In the genomic region with DNA sequence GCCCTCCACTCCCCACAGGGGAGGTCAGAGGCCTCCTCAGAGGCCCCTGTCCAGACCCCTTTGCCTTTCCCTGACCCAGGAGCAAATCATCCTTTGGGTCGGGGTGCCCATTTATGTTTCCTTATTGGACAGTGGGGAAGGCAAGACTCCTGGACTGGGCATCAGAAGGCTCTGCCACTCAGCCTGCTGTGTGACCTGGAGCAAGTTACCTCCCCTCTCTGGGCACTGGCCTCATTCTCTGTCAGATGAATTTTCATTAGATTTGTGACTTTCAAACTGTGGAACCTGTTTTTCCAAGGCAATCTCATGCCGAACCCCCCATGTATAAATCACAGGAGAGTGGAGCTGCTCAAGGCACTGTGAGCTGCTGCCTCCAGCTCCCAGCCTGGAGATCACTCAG, we compare ENCODE assay signal across 17 cellular contexts. TPM values are rescaled to one million over a fixed set of nuclear protein-coding genes. Genes with fewer than 3 reads are reported as not detected.
A peak's percentile ranks its signal among the peaks of the same experiment; 100 is the strongest.
DNase-seq lines count a peak whose midpoint lies in the region; ATAC-seq and TF ChIP-seq lines count a peak whose summit lies in the region.
"Had no signal": no experiment of that assay in that cellular context is flagged by ENCODE, and none has a peak within 500 bp of the region (broad histone marks: within the 10 kb centered on the region; RNA-seq: fewer than 3 reads in every experiment).

No MANE protein-coding gene starts in this region.

- DNase-seq in activated naive CD4-positive, alpha-beta T cell (lab: John Stamatoyannopoulos, UW), result no peak
- no peak for DNase-seq in CD8-positive, alpha-beta T cell
- DNase-seq in central memory CD8-positive, alpha-beta T cell (ENCODE audit: low spot score in 2 of 2), result no peak
- DNase-seq in progenitor cell of endocrine pancreas (ENCODE audit: low spot score, unreplicated experiment) (no peak), natural killer cell (no peak)
- DNase-seq: ACHN, GF-D8, HFFc6, NCI-H1105, NCI-H187, NCI-H774 had no signal

- CTCF ChIA-PET in CD8-positive, alpha-beta T cell (lab: Charles Lee), result interaction anchor here (1.4 to 2.7 kb wide), 2 partner anchors 46 to 59 kb away, joined by 4 to 11 read pairs; no protein-coding TSS in a partner anchor

- H3K27ac ChIP-seq in CD8-positive, alpha-beta T cell (ENCODE audit: low read depth, low read length), result peak overlapping the region; percentile 6
- H3K27ac ChIP-seq: KMS-11 had no signal

- peaks cover 76% of the 10 kb centered on the region for H3K4me1 Mint-ChIP-seq in activated naive CD4-positive, alpha-beta T cell treated with anti-CD3 and anti-CD28 coated beads, Interleukin-2, amount 50 U/mL, for 24 hours
- H3K4me1 Mint-ChIP-seq in CD8-positive, alpha-beta T cell (ENCODE audit: low read depth), result peaks cover 64% of the 10 kb centered on the region
- H3K4me1 Mint-ChIP-seq in central memory CD8-positive, alpha-beta T cell, result peaks cover 48% of the 10 kb centered on the region
- peaks cover 29% of the 10 kb centered on the region for H3K4me1 Mint-ChIP-seq in progenitor cell of endocrine pancreas (ENCODE audit: low read depth)
- H3K4me1 Mint-ChIP-seq in natural killer cell, result peaks cover 16 to 27% of the 10 kb centered on the region in 2 donors

- H3K9me3 ChIP-seq in CD8-positive, alpha-beta T cell (ENCODE audit: low read length), result no peaks in the 10 kb centered on the region

- TF ChIP-seq CTCF in CD8-positive, alpha-beta T cell (IDR thresholded peaks at IDR 0.05), result no peak
- TF ChIP-seq CTCF in progenitor cell of endocrine pancreas (IDR thresholded peaks at IDR 0.05; ENCODE audit: unreplicated experiment) (no peak), natural killer cell (IDR thresholded peaks at IDR 0.05) (no peak)

- no peak overlapping the region for H3K4me3 ChIP-seq in CD8-positive, alpha-beta T cell (ENCODE audit: low read depth, low read length)

- peaks cover 82% of the 10 kb centered on the region for H3K4me1 ChIP-seq in CD8-positive, alpha-beta T cell (ENCODE audit: insufficient read depth, low read length)

- no peak for ATAC-seq in CD8-positive, alpha-beta T cell
- ATAC-seq in central memory CD8-positive, alpha-beta T cell (replicated peaks; ENCODE audit: extremely low read depth, poor library complexity, severe bottlenecking), result no peak
- ATAC-seq in HG02571 (IDR thresholded peaks at IDR 0.05; ENCODE audit: unreplicated experiment), result no peak
- no peak for ATAC-seq in natural killer cell
- no peak for ATAC-seq in GM21360 (IDR thresholded peaks at IDR 0.05; ENCODE audit: unreplicated experiment)
- ATAC-seq: Right ventricle myocardium inferior had no signal

- POLR2A ChIA-PET in CD8-positive, alpha-beta T cell (lab: Charles Lee), result interaction anchor here (0.7 to 16.1 kb wide), 4 partner anchors 15 to 223 kb away, joined by 3 to 196 read pairs (median 4); partner anchors contain the start of gene TOB1

- H3K9me3 Mint-ChIP-seq in activated naive CD4-positive, alpha-beta T cell treated with anti-CD3 and anti-CD28 coated beads, Interleukin-2, amount 50 U/mL, for 24 hours, result no peaks in the 10 kb centered on the region
- H3K9me3 Mint-ChIP-seq in CD8-positive, alpha-beta T cell, result no peaks in the 10 kb centered on the region
- no peaks in the 10 kb centered on the region for H3K9me3 Mint-ChIP-seq in central memory CD8-positive, alpha-beta T cell
- no peaks in the 10 kb centered on the region for H3K9me3 Mint-ChIP-seq in progenitor cell of endocrine pancreas (ENCODE audit: low read depth)
- no peaks in the 10 kb centered on the region for H3K9me3 Mint-ChIP-seq in natural killer cell
- H3K9me3 Mint-ChIP-seq: CD8-positive, alpha-beta memory T cell; HFFc6 had no signal

- intact Hi-C loops in CD8-positive, alpha-beta T cell (cut with DNase I, micrococcal nuclease), result no loop called here
- intact Hi-C loops in natural killer cell (cut with micrococcal nuclease), result no loop called here

- H3K27ac Mint-ChIP-seq in activated naive CD4-positive, alpha-beta T cell treated with anti-CD3 and anti-CD28 coated beads, Interleukin-2, amount 50 U/mL, for 24 hours, result peak overlapping the region; percentile 23
- H3K27ac Mint-ChIP-seq in CD8-positive, alpha-beta T cell, result peak overlapping the region; percentile 80
- H3K27ac Mint-ChIP-seq in central memory CD8-positive, alpha-beta T cell (ENCODE audit: low read depth), result peak overlapping the region; percentile 78
- H3K27ac Mint-ChIP-seq in progenitor cell of endocrine pancreas, result peak overlapping the region; percentile 16
- no peak overlapping the region for H3K27ac Mint-ChIP-seq in natural killer cell
- H3K27ac Mint-ChIP-seq: HFFc6 had no signal

- no peaks in the 10 kb centered on the region for H3K27me3 ChIP-seq in CD8-positive, alpha-beta T cell (ENCODE audit: insufficient read depth, low read length)

- H3K27me3 Mint-ChIP-seq in activated naive CD4-positive, alpha-beta T cell treated with anti-CD3 and anti-CD28 coated beads, Interleukin-2, amount 50 U/mL, for 24 hours, result no peaks in the 10 kb centered on the region
- H3K27me3 Mint-ChIP-seq in CD8-positive, alpha-beta T cell (ENCODE audit: low read depth), result no peaks in the 10 kb centered on the region
- no peaks in the 10 kb centered on the region for H3K27me3 Mint-ChIP-seq in central memory CD8-positive, alpha-beta T cell
- H3K27me3 Mint-ChIP-seq in progenitor cell of endocrine pancreas (no peaks in the 10 kb centered on the region), natural killer cell (ENCODE audit: low read depth in 2 of 2) (peaks cover 0 to 3% of the 10 kb centered on the region in 2 donors)

- H3K36me3 Mint-ChIP-seq in activated naive CD4-positive, alpha-beta T cell treated with anti-CD3 and anti-CD28 coated beads, Interleukin-2, amount 50 U/mL, for 24 hours, result no peaks in the 10 kb centered on the region
- no peaks in the 10 kb centered on the region for H3K36me3 Mint-ChIP-seq in CD8-positive, alpha-beta T cell
- H3K36me3 Mint-ChIP-seq in central memory CD8-positive, alpha-beta T cell (ENCODE audit: insufficient read depth), result no peaks in the 10 kb centered on the region
- H3K36me3 Mint-ChIP-seq in progenitor cell of endocrine pancreas (ENCODE audit: insufficient read depth) (no peaks in the 10 kb centered on the region), natural killer cell (no peaks in the 10 kb centered on the region)

- H3K4me3 Mint-ChIP-seq in activated naive CD4-positive, alpha-beta T cell treated with anti-CD3 and anti-CD28 coated beads, Interleukin-2, amount 50 U/mL, for 24 hours, result no peak overlapping the region
- no peak overlapping the region for H3K4me3 Mint-ChIP-seq in CD8-positive, alpha-beta T cell
- no peak overlapping the region for H3K4me3 Mint-ChIP-seq in central memory CD8-positive, alpha-beta T cell
- no peak overlapping the region for H3K4me3 Mint-ChIP-seq in progenitor cell of endocrine pancreas (ENCODE audit: low read depth)
- H3K4me3 Mint-ChIP-seq in natural killer cell, result no peak overlapping the region
- H3K4me3 Mint-ChIP-seq: HFFc6 had no signal

- H3K36me3 ChIP-seq in CD8-positive, alpha-beta T cell (ENCODE audit: insufficient read depth, low read length), result no peaks in the 10 kb centered on the region

RNA-seq across cellular contexts. Expression of gene TOB1, which starts 47.0 kb away (rescaled TPM):
- total RNA-seq in CD8-positive, alpha-beta T cell, result 100 to 1,000 TPM; 252 to 277 TPM
- 41.0 and 43.9 TPM in 2 replicates for total RNA-seq in progenitor cell of endocrine pancreas
- 100 to 1,000 TPM in 2 of 3 donors, 10 to 100 TPM in 1; 51.1 to 123 (median 110) TPM for total RNA-seq in natural killer cell

Comparison
In these comparisons a context has a peak if more than half of its experiments do, and no peak if none do; other contexts are left out.
1. H3K27ac Mint-ChIP-seq: peak in activated naive CD4-positive, alpha-beta T cell treated with anti-CD3 and anti-CD28 coated beads, Interleukin-2, amount 50 U/mL, for 24 hours (single experiment), CD8-positive, alpha-beta T cell (single experiment), central memory CD8-positive, alpha-beta T cell (single experiment) and progenitor cell of endocrine pancreas (single experiment); none in natural killer cell (0 of 2).